Comparison of ENCODE assay signal across 25 cellular contexts in the genomic region with DNA sequence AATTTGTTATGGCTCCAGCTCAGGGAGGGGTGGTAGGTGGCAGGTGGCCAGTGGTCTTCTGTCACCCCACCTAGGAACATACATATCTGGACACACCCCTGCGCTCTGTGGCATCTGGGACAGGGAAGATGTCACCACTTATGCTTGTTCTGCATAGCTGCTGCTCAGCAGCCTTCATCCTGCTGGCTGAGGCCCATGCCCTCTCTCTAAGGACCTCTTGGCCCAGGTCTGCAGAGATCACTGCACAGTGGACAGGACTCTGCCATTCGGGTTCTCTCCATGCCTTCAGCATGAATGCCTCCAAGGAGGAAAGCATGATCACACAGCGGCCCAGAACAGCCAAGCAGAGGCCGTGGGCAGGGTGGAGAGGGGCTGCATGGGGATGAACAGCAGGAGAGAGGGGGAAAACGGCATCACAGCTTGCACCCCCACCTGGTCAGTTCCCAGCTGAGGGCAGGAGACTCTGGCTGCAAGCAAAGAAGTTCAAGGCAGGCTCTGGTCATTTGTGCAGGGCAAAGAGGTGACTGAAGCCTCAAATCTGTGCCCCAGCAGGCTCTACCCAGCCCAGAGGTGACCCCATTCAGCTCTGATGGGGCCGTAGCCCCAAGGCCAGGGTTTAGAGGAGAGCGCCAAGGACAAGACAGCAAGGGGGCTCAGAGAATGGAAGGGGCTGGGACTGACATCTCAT. TPM values are rescaled to one million over a fixed set of nuclear protein-coding genes. Genes with fewer than 3 reads are reported as not detected.
"Had no signal": no experiment of that assay in that cellular context is flagged by ENCODE, and none has a peak within 500 bp of the region (broad histone marks: within the 10 kb centered on the region; RNA-seq: fewer than 3 reads in every experiment).

No MANE protein-coding gene starts in this region.

- H3K36me3 Mint-ChIP-seq: mesothelial cell of epicardium, naive B cell, T-cell had no signal

- H3K9me3 ChIP-seq: esophagus muscularis mucosa, left ventricle myocardium inferior, pancreas, prostate gland, spleen, thoracic aorta had no signal

- H3K4me3 Mint-ChIP-seq: activated CD4-positive, alpha-beta T cell treated with anti-CD3 and anti-CD28 coated beads for 36 hours; activated naive CD4-positive, alpha-beta T cell treated with anti-CD3 and anti-CD28 coated beads, Interleukin-2, amount 50 U/mL, for 24 hours; activated naive CD8-positive, alpha-beta T cell treated with anti-CD3 and anti-CD28 coated beads, Interleukin-2, amount 50 U/mL, for 24 hours; dendritic cell treated with granulocyte-macrophage colony-stimulating factor and Interleukin-4, amounts not matched to agents 40 ng/mL and 50 ng/mL, for 4 days; mesothelial cell of epicardium; naive B cell; nephron progenitor cell; T-cell; T-helper 2 cell treated with Interferon-gamma antibody and Interleukin-4, amounts not matched to agents 5 μg/mL and 100 μg/mL, for 36 hours had no signal

- H3K9me3 Mint-ChIP-seq: dendritic cell treated with granulocyte-macrophage colony-stimulating factor and Interleukin-4, amounts not matched to agents 40 ng/mL and 50 ng/mL, for 4 days; mesothelial cell of epicardium; nephron progenitor cell; T-cell had no signal

- ATAC-seq: activated CD4-positive, alpha-beta T cell treated with anti-CD3 and anti-CD28 coated beads for 36 hours; activated naive CD8-positive, alpha-beta T cell treated with anti-CD3 and anti-CD28 coated beads, Interleukin-2, amount 50 U/mL, for 24 hours; foreskin keratinocyte; pancreas; T-cell had no signal

- DNase-seq: activated CD4-positive, alpha-beta T cell treated with anti-CD3 and anti-CD28 coated beads for 36 hours; activated CD4-positive, CD25-positive, alpha-beta regulatory T cell; activated naive CD8-positive, alpha-beta T cell treated with anti-CD3 and anti-CD28 coated beads, Interleukin-2, amount 50 U/mL, for 24 hours; activated T-cell treated with anti-CD3 and anti-CD28 coated beads, Interleukin-2, amount 50 U/mL, for 48 hours; amygdala; central memory CD4-positive, alpha-beta T cell; foreskin keratinocyte; left ventricle myocardium inferior; naive B cell; nephron progenitor cell; pancreas; spleen; stimulated activated naive CD4-positive, alpha-beta T cell treated with Interleukin-2 at 50 U/mL for 16 hours; T-cell; trophoblast cell had no signal

- H3K4me3 ChIP-seq: esophagus muscularis mucosa, left ventricle myocardium inferior, pancreas, prostate gland, spleen, thoracic aorta had no signal

- FAIRE-seq: islet of Langerhans, pancreas, urothelium cell line had no signal

- H3K4me1 ChIP-seq: foreskin keratinocyte, prostate gland had no signal

- H3K27me3 Mint-ChIP-seq: activated CD4-positive, alpha-beta T cell treated with anti-CD3 and anti-CD28 coated beads for 36 hours; activated naive CD4-positive, alpha-beta T cell treated with anti-CD3 and anti-CD28 coated beads, Interleukin-2, amount 50 U/mL, for 24 hours; activated naive CD8-positive, alpha-beta T cell treated with anti-CD3 and anti-CD28 coated beads, Interleukin-2, amount 50 U/mL, for 24 hours; naive B cell; T-cell had no signal

- H3K27ac ChIP-seq: esophagus muscularis mucosa, foreskin keratinocyte, left ventricle myocardium inferior, pancreas, prostate gland, spleen had no signal

- H3K27me3 ChIP-seq: esophagus muscularis mucosa, pancreas had no signal

- H3K4me1 Mint-ChIP-seq: mesothelial cell of epicardium had no signal

- H3K27ac Mint-ChIP-seq: activated CD4-positive, alpha-beta T cell treated with anti-CD3 and anti-CD28 coated beads for 36 hours; activated naive CD4-positive, alpha-beta T cell treated with anti-CD3 and anti-CD28 coated beads, Interleukin-2, amount 50 U/mL, for 24 hours; activated naive CD8-positive, alpha-beta T cell treated with anti-CD3 and anti-CD28 coated beads, Interleukin-2, amount 50 U/mL, for 24 hours; activated T-helper 2 cell treated with anti-CD3 and anti-CD28 coated beads, Interferon-gamma antibody, Interleukin-2, Interleukin-4, amounts not matched to agents 10 μg/mL and 5 μg/mL and 100 μg/mL, durations not matched to agents 14 hours and 24 hours and 36 hours; dendritic cell treated with granulocyte-macrophage colony-stimulating factor and Interleukin-4, amounts not matched to agents 40 ng/mL and 50 ng/mL, for 4 days; mesothelial cell of epicardium; nephron progenitor cell; T-helper 2 cell treated with Interferon-gamma antibody and Interleukin-4, amounts not matched to agents 5 μg/mL and 100 μg/mL, for 36 hours had no signal

RNA-seq across cellular contexts. Expression of a gene that starts 47.8 kb away (rescaled TPM):
- total RNA-seq: foreskin keratinocyte had no signal
- polyA plus RNA-seq: foreskin keratinocyte had no signal
